ENCODE assay signal across 8 cellular contexts in genomic region chr3:143658116-143658515, GRCh38.
"Had no signal": no experiment of that assay in that cellular context is flagged by ENCODE, and none has a peak within 500 bp of the region (broad histone marks: within the 10 kb centered on the region; RNA-seq: fewer than 3 reads in every experiment).

No MANE protein-coding gene starts in this region.

- FAIRE-seq: H1, H54, HTR-8/SVneo, K562 had no signal

- ATAC-seq: GM23338, K562 had no signal

- DNase-seq: H9, HCEC 1CT, IMR-90 had no signal

- H3K4me3 Mint-ChIP-seq: GM23338, H9 had no signal

- H3K27ac Mint-ChIP-seq: GM23338, H9 had no signal
